In genomic region chr2:64018715-64019082, GRCh38 we compare ENCODE assay signal across 8 cellular contexts. TPM values are rescaled to one million over a fixed set of nuclear protein-coding genes. Genes with fewer than 3 reads are reported as not detected.
DNase-seq lines count a peak whose midpoint lies in the region; ATAC-seq, FAIRE-seq and TF ChIP-seq lines count a peak whose summit lies in the region.

No MANE protein-coding gene starts in this region.

- ATAC-seq in GM21825 (IDR thresholded peaks at IDR 0.05; ENCODE audit: unreplicated experiment) (peak; percentile 43), pancreas (peak; percentile 59 to 74 (median 68))

- intact Hi-C loops in activated T-helper 1 cell treated with anti-CD3 and anti-CD28 coated beads, Interleukin-12 subunit alpha, Interleukin-12 subunit beta, Interleukin-2, Interleukin-4 antibody, amounts not matched to agents 30 ng/mL and 10 ng/mL and 1 ng/mL, durations not matched to agents 14 hours and 24 hours and 36 hours (cut with micrococcal nuclease) = loop anchor here (1.0 to 10.0 kb wide), 7 partner anchors 42 to 1036 kb away; partner anchors contain the start of genes CEP68, MDH1, UGP2 and WDPCP
- intact Hi-C loops in pancreas (cut with DNase I) = no loop called here

- H3K9me3 Mint-ChIP-seq in activated T-helper 1 cell treated with anti-CD3 and anti-CD28 coated beads, Interleukin-12 subunit alpha, Interleukin-12 subunit beta, Interleukin-2, Interleukin-4 antibody, amounts not matched to agents 30 ng/mL and 10 ng/mL and 1 ng/mL, durations not matched to agents 14 hours and 24 hours and 36 hours = no peaks in the 10 kb centered on the region

- no peaks in the 10 kb centered on the region for H3K9me3 ChIP-seq in Loucy (ENCODE audit: insufficient read depth, low read depth, low read length)
- H3K9me3 ChIP-seq in cardiac muscle cell (ENCODE audit: low read depth) = no peaks in the 10 kb centered on the region
- H3K9me3 ChIP-seq in pancreas = no peaks in the 10 kb centered on the region

- FAIRE-seq in pancreas (lab: Jason Lieb, UNC) = no peak

- H3K79me2 ChIP-seq in Loucy (ENCODE audit: insufficient read depth, low read length) = peaks cover 39% of the 10 kb centered on the region

- H3K4me3 ChIP-seq in Loucy (ENCODE audit: low read length, poor library complexity, severe bottlenecking) = peak overlapping the region; percentile 86
- peak overlapping the region; percentile 85 for H3K4me3 ChIP-seq in cardiac muscle cell
- peak overlapping the region; percentile 38 to 71 (median 66) for H3K4me3 ChIP-seq in pancreas

- H3K9me2 ChIP-seq in Loucy (replicated peaks; ENCODE audit: low read depth, low read length) = no peaks in the 10 kb centered on the region

- no peaks in the 10 kb centered on the region for H3K27me3 Mint-ChIP-seq in activated T-helper 1 cell treated with anti-CD3 and anti-CD28 coated beads, Interleukin-12 subunit alpha, Interleukin-12 subunit beta, Interleukin-2, Interleukin-4 antibody, amounts not matched to agents 30 ng/mL and 10 ng/mL and 1 ng/mL, durations not matched to agents 14 hours and 24 hours and 36 hours (ENCODE audit: insufficient read depth)

- no peaks in the 10 kb centered on the region for H3K36me3 ChIP-seq in Loucy (ENCODE audit: insufficient read depth, low read length)
- H3K36me3 ChIP-seq in cardiac muscle cell = no peaks in the 10 kb centered on the region
- H3K36me3 ChIP-seq in pancreas = no peaks in the 10 kb centered on the region

- H3K4me2 ChIP-seq in Loucy (ENCODE audit: low read depth, low read length, poor library complexity, severe bottlenecking) = peak overlapping the region; percentile 77

- H3K4me1 ChIP-seq in Loucy (ENCODE audit: insufficient read depth, low read length, poor library complexity, severe bottlenecking) (peaks cover 37% of the 10 kb centered on the region), cardiac muscle cell (ENCODE audit: low read depth) (peaks cover 15% of the 10 kb centered on the region), pancreas (peaks cover 4 to 26% (median 9%) of the 10 kb centered on the region in 3 donors)

- 0 to 1% methylated on average over 29 to 38 of the region's 38 CpGs for WGBS in pancreas, 2 donors

- H3F3A ChIP-seq in Loucy (ENCODE audit: low read depth) = no peaks in the 10 kb centered on the region

- peaks cover 43% of the 10 kb centered on the region for H3K4me1 Mint-ChIP-seq in activated T-helper 1 cell treated with anti-CD3 and anti-CD28 coated beads, Interleukin-12 subunit alpha, Interleukin-12 subunit beta, Interleukin-2, Interleukin-4 antibody, amounts not matched to agents 30 ng/mL and 10 ng/mL and 1 ng/mL, durations not matched to agents 14 hours and 24 hours and 36 hours (ENCODE audit: low read depth)

- H2AFZ ChIP-seq in Loucy (ENCODE audit: low read length) = peak overlapping the region; percentile 90

- DNase-seq in NCI-H2196 (lab: John Stamatoyannopoulos, UW; ENCODE audit: unreplicated experiment) (peak; percentile 37), NCI-H2196 treated with DMSO at 0.1 percent for 48 hours (lab: John Stamatoyannopoulos, UW; ENCODE audit: unreplicated experiment) (no peak), cardiac muscle cell (ENCODE audit: low read depth in 1 of 2, low spot score in 1 of 2) (peak in 1 of 2 donors; percentile 39), pancreas (peak in 3 of 6 donors; percentile 55 to 86 (median 67)), NCI-H1436 treated with DMSO at 0.1 percent for 48 hours (lab: John Stamatoyannopoulos, UW) (no peak)
- no peak for DNase-seq in activated T-helper 1 cell treated with anti-CD3 and anti-CD28 coated beads, Interleukin-12 subunit alpha, Interleukin-12 subunit beta, Interleukin-2, Interleukin-4 antibody, amounts not matched to agents 30 ng/mL and 10 ng/mL and 1 ng/mL, durations not matched to agents 14 hours and 24 hours and 36 hours (ENCODE audit: low spot score)

- TF ChIP-seq CTCF in Loucy (conservative IDR thresholded peaks at IDR 0.05; ENCODE audit: low read length) (no peak), cardiac muscle cell (IDR thresholded peaks at IDR 0.05; ENCODE audit: low read depth, low read length) (no peak), pancreas (IDR thresholded peaks at IDR 0.05) (no peak)

- peak overlapping the region; percentile 94 for H3K4me3 Mint-ChIP-seq in activated T-helper 1 cell treated with anti-CD3 and anti-CD28 coated beads, Interleukin-12 subunit alpha, Interleukin-12 subunit beta, Interleukin-2, Interleukin-4 antibody, amounts not matched to agents 30 ng/mL and 10 ng/mL and 1 ng/mL, durations not matched to agents 14 hours and 24 hours and 36 hours

- peak overlapping the region; percentile 87 for H3K9ac ChIP-seq in Loucy (ENCODE audit: low read depth, low read length, poor library complexity, severe bottlenecking)

- H3K27me3 ChIP-seq in Loucy (ENCODE audit: insufficient read depth, low read length, poor library complexity, severe bottlenecking) (no peaks in the 10 kb centered on the region), cardiac muscle cell (no peaks in the 10 kb centered on the region), pancreas (no peaks in the 10 kb centered on the region)

- H3K27ac ChIP-seq in cardiac muscle cell = peak overlapping the region; percentile 99
- H3K27ac ChIP-seq in pancreas = peak overlapping the region; percentile 89 to 98 (median 96)

- peaks cover 9% of the 10 kb centered on the region for H4K20me1 ChIP-seq in Loucy (ENCODE audit: insufficient read depth, low read length, poor library complexity, severe bottlenecking)

- peaks cover 13% of the 10 kb centered on the region for H3K36me3 Mint-ChIP-seq in activated T-helper 1 cell treated with anti-CD3 and anti-CD28 coated beads, Interleukin-12 subunit alpha, Interleukin-12 subunit beta, Interleukin-2, Interleukin-4 antibody, amounts not matched to agents 30 ng/mL and 10 ng/mL and 1 ng/mL, durations not matched to agents 14 hours and 24 hours and 36 hours (ENCODE audit: low read depth)

- H3K27ac Mint-ChIP-seq in activated T-helper 1 cell treated with anti-CD3 and anti-CD28 coated beads, Interleukin-12 subunit alpha, Interleukin-12 subunit beta, Interleukin-2, Interleukin-4 antibody, amounts not matched to agents 30 ng/mL and 10 ng/mL and 1 ng/mL, durations not matched to agents 14 hours and 24 hours and 36 hours = peak overlapping the region; percentile 96

RNA-seq across cellular contexts. Expression of gene VPS54, which starts 0.5 kb away (rescaled TPM):
- total RNA-seq in activated T-helper 1 cell treated with anti-CD3 and anti-CD28 coated beads, Interleukin-12 subunit alpha, Interleukin-12 subunit beta, Interleukin-2, Interleukin-4 antibody, amounts not matched to agents 30 ng/mL and 10 ng/mL and 1 ng/mL, durations not matched to agents 14 hours and 24 hours and 36 hours = 14.9 and 15.4 TPM in 2 replicates
- 18.4 and 22.4 TPM in 2 replicates for total RNA-seq in cardiac muscle cell
- 18.7 and 23.3 TPM in 2 replicates for polyA plus RNA-seq in cardiac muscle cell
- 10 to 100 TPM; 11.1 to 18.1 (median 13.0) TPM for total RNA-seq in pancreas
- 10 to 100 TPM in 1 of 2 donors, 1 to 10 TPM in 1; 7.9 to 17.8 TPM for polyA plus RNA-seq in pancreas
